In genomic region chr10:95374597-95375209, GRCh38 we compare ENCODE assay signal across 8 cellular contexts.
DNase-seq lines count a peak whose midpoint lies in the region; ATAC-seq and TF ChIP-seq lines count a peak whose summit lies in the region.

No MANE protein-coding gene starts in this region.

- H4K20me1 ChIP-seq in neural progenitor cell (ENCODE audit: low read depth): no peaks in the 10 kb centered on the region

- H3K79me2 ChIP-seq in neural progenitor cell (ENCODE audit: low read depth): no peaks in the 10 kb centered on the region

- peaks cover 46% of the 10 kb centered on the region for H3K27me3 Mint-ChIP-seq in activated CD8-positive, alpha-beta memory T cell treated with anti-CD3 and anti-CD28 coated beads, Interleukin-2, amount 10 ng/mL, durations not matched to agents 7 days and 5 days
- H3K27me3 Mint-ChIP-seq in neural progenitor cell (ENCODE audit: insufficient read depth, low read depth): no peaks in the 10 kb centered on the region
- peaks cover 8% of the 10 kb centered on the region for H3K27me3 Mint-ChIP-seq in type B pancreatic cell

- TF ChIP-seq CTCF in HL-60 (IDR thresholded peaks at IDR 0.05; ENCODE audit: insufficient read depth, low read length) (peak; percentile 91), fibroblast of the aortic adventitia (IDR thresholded peaks at IDR 0.05; ENCODE audit: insufficient read depth, low read length) (peak; percentile 83), neural progenitor cell (IDR thresholded peaks at IDR 0.05) (peak; percentile 95), type B pancreatic cell (conservative IDR thresholded peaks at IDR 0.05) (peak; percentile 96)

- peaks cover 7% of the 10 kb centered on the region for H3K4me1 Mint-ChIP-seq in activated CD8-positive, alpha-beta memory T cell treated with anti-CD3 and anti-CD28 coated beads, Interleukin-2, amount 10 ng/mL, durations not matched to agents 7 days and 5 days
- no peaks in the 10 kb centered on the region for H3K4me1 Mint-ChIP-seq in neural progenitor cell
- H3K4me1 Mint-ChIP-seq in type B pancreatic cell (ENCODE audit: unreplicated experiment): peaks cover 12% of the 10 kb centered on the region

- H3K9me3 Mint-ChIP-seq in activated CD8-positive, alpha-beta memory T cell treated with anti-CD3 and anti-CD28 coated beads, Interleukin-2, amount 10 ng/mL, durations not matched to agents 7 days and 5 days (ENCODE audit: low read depth): no peaks in the 10 kb centered on the region
- no peaks in the 10 kb centered on the region for H3K9me3 Mint-ChIP-seq in neural progenitor cell
- no peaks in the 10 kb centered on the region for H3K9me3 Mint-ChIP-seq in type B pancreatic cell

- no peak overlapping the region for H3K9ac ChIP-seq in neural progenitor cell

- ATAC-seq in GM19455 (IDR thresholded peaks at IDR 0.05; ENCODE audit: unreplicated experiment): peak; percentile 94
- peak; percentile 96 for ATAC-seq in activated CD8-positive, alpha-beta memory T cell treated with anti-CD3 and anti-CD28 coated beads, Interleukin-2, amount 10 ng/mL, durations not matched to agents 7 days and 5 days

- H3K36me3 Mint-ChIP-seq in activated CD8-positive, alpha-beta memory T cell treated with anti-CD3 and anti-CD28 coated beads, Interleukin-2, amount 10 ng/mL, durations not matched to agents 7 days and 5 days: no peaks in the 10 kb centered on the region
- H3K36me3 Mint-ChIP-seq in neural progenitor cell (no peaks in the 10 kb centered on the region), type B pancreatic cell (peaks cover 4% of the 10 kb centered on the region)

- H3K9me3 ChIP-seq in neural progenitor cell (ENCODE audit: low read depth): no peaks in the 10 kb centered on the region

- peak overlapping the region; percentile 23 for H3K4me2 ChIP-seq in neural progenitor cell

- peaks cover 8% of the 10 kb centered on the region for H3K27me3 ChIP-seq in HL-60 (ENCODE audit: insufficient read depth, poor library complexity, severe bottlenecking)
- H3K27me3 ChIP-seq in neural progenitor cell: no peaks in the 10 kb centered on the region

- H3K4me3 ChIP-seq in HL-60 (replicated peaks; ENCODE audit: insufficient read depth, low read length) (no peak overlapping the region), fibroblast of the aortic adventitia (ENCODE audit: low read depth, low read length) (no peak overlapping the region), neural progenitor cell (no peak overlapping the region)

- no peak overlapping the region for H3K27ac Mint-ChIP-seq in activated CD8-positive, alpha-beta memory T cell treated with anti-CD3 and anti-CD28 coated beads, Interleukin-2, amount 10 ng/mL, durations not matched to agents 7 days and 5 days
- H3K27ac Mint-ChIP-seq in neural progenitor cell (no peak overlapping the region), type B pancreatic cell (no peak overlapping the region)

- no peak overlapping the region for H2AFZ ChIP-seq in neural progenitor cell (replicated peaks)

- H3K36me3 ChIP-seq in neural progenitor cell: no peaks in the 10 kb centered on the region

- DNase-seq in DMS 273 treated with DMSO at 0.1 percent for 48 hours (lab: John Stamatoyannopoulos, UW) (peak; percentile 9), HL-60 (ENCODE audit: low read depth in 1 of 2, low spot score in 1 of 2) (peak; percentile 63 to 79), NCI-H82 treated with DMSO at 0.1 percent for 48 hours (lab: John Stamatoyannopoulos, UW; ENCODE audit: unreplicated experiment) (peak; percentile 52), fibroblast of the aortic adventitia (ENCODE audit: low read depth) (peak; percentile 66), neural progenitor cell (ENCODE audit: low spot score) (peak; percentile 92), type B pancreatic cell (ENCODE audit: extremely low spot score, unreplicated experiment) (peak; percentile 79)
- peak; percentile 85 for DNase-seq in activated CD8-positive, alpha-beta memory T cell treated with anti-CD3 and anti-CD28 coated beads, Interleukin-2, amount 10 ng/mL, durations not matched to agents 7 days and 5 days

- peaks cover 18% of the 10 kb centered on the region for H3K4me1 ChIP-seq in neural progenitor cell

- no peak overlapping the region for H3K27ac ChIP-seq in HL-60 (replicated peaks)
- no peak overlapping the region for H3K27ac ChIP-seq in neural progenitor cell

- no peaks in the 10 kb centered on the region for H3F3A ChIP-seq in neural progenitor cell (ENCODE audit: low read depth)

- CTCF ChIA-PET in activated CD8-positive, alpha-beta memory T cell treated with anti-CD3 and anti-CD28 coated beads, Interleukin-2, amount 10 ng/mL, durations not matched to agents 7 days and 5 days (lab: Charles Lee): interaction anchor here (0.7 to 8.3 kb wide), 26 partner anchors 12 to 319 kb away, joined by 3 to 82 read pairs (median 4); partner anchors contain the start of gene TCTN3

- no peak overlapping the region for H3K4me3 Mint-ChIP-seq in activated CD8-positive, alpha-beta memory T cell treated with anti-CD3 and anti-CD28 coated beads, Interleukin-2, amount 10 ng/mL, durations not matched to agents 7 days and 5 days
- no peak overlapping the region for H3K4me3 Mint-ChIP-seq in neural progenitor cell
- H3K4me3 Mint-ChIP-seq in type B pancreatic cell: no peak overlapping the region

Comparison
In these comparisons a context has a peak if more than half of its experiments do, and no peak if none do; other contexts are left out.
1. DNase-seq: peak in every context shown above with its lines; median percentile 92 in neural progenitor cell; 85 in activated CD8-positive, alpha-beta memory T cell treated with anti-CD3 and anti-CD28 coated beads, Interleukin-2, amount 10 ng/mL, durations not matched to agents 7 days and 5 days; 79 in type B pancreatic cell; 71 in HL-60; 66 in fibroblast of the aortic adventitia; 52 in NCI-H82 treated with DMSO at 0.1 percent for 48 hours; 9 in DMS 273 treated with DMSO at 0.1 percent for 48 hours.